In the genomic region with DNA sequence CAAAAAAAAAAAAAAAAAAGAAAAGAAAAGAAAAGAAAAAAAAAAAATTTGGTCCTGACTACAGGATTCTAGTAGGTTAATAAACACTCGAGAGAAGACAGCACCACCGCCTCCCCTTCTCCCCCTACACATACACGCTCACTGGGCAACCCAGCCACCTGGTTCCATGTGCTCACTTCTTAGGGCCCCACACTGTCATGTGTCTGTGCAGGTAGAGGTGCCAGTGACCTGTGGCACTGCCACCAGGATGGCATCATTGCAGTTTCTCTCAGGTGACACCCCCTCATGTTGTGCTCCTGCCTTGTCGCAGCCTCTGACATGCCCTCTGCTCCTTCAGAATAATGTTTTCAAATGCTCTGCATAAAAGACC, we compare ENCODE assay signal across 22 cellular contexts. TPM values are rescaled to one million over a fixed set of nuclear protein-coding genes. Genes with fewer than 3 reads are reported as not detected.
A peak's percentile ranks its signal among the peaks of the same experiment; 100 is the strongest.
DNase-seq lines count a peak whose midpoint lies in the region; ATAC-seq and TF ChIP-seq lines count a peak whose summit lies in the region.
"Had no signal": no experiment of that assay in that cellular context is flagged by ENCODE, and none has a peak within 500 bp of the region (broad histone marks: within the 10 kb centered on the region; RNA-seq: fewer than 3 reads in every experiment).

No MANE protein-coding gene starts in this region.

- H3K27me3 ChIP-seq in colonic mucosa: no peaks in the 10 kb centered on the region
- H3K27me3 ChIP-seq in mesenchymal stem cell (ENCODE audit: control insufficient read depth in 1 of 2, insufficient read depth in 1 of 2, low read length in 2 of 2): peaks cover 10 to 12% of the 10 kb centered on the region in 2 experiments
- H3K27me3 ChIP-seq in aorta (ENCODE audit: control insufficient read depth in 1 of 2, insufficient read depth in 2 of 2, low read length in 1 of 2): no peaks in the 10 kb centered on the region
- H3K27me3 ChIP-seq: BLaER1, SJCRH30 had no signal

- intact Hi-C loops in colonic mucosa (cut with DNase I): loop anchor here (10.0 kb wide), 1 partner anchor 1064 kb away; no protein-coding TSS in a partner anchor
- intact Hi-C loops in aorta (cut with DNase I): loop anchor here in 1 of 2 donors (10.0 kb wide), 2 partner anchors 434 to 1014 kb away; no protein-coding TSS in a partner anchor

- peak overlapping the region; percentile 2 for H4K91ac ChIP-seq in mesenchymal stem cell (ENCODE audit: low read length)

- H2AK5ac ChIP-seq in mesenchymal stem cell (ENCODE audit: low read length, severe bottlenecking): no peak overlapping the region

- H3K9me3 ChIP-seq in colonic mucosa (no peaks in the 10 kb centered on the region), mesenchymal stem cell (ENCODE audit: control insufficient read depth, low read length) (no peaks in the 10 kb centered on the region), aorta (ENCODE audit: control insufficient read depth, low read length) (no peaks in the 10 kb centered on the region)
- H3K9me3 ChIP-seq: BLaER1, SJCRH30 had no signal

- peak; percentile 61 for DNase-seq in DMS 273 (lab: John Stamatoyannopoulos, UW; ENCODE audit: unreplicated experiment)
- no peak for DNase-seq in DMS 273 treated with DMSO at 0.1 percent for 48 hours (lab: John Stamatoyannopoulos, UW)
- DNase-seq in colonic mucosa: no peak
- DNase-seq in mesenchymal stem cell: no peak
- no peak for DNase-seq in aorta
- DNase-seq in hepatic stellate cell (ENCODE audit: low spot score): no peak
- no peak for DNase-seq in activated naive CD4-positive, alpha-beta T cell treated with anti-CD3 and anti-CD28 coated beads, Interleukin-2, amount 50 U/mL, for 72 hours (ENCODE audit: low spot score in 2 of 2)
- DNase-seq: ACHN; CD4-positive, alpha-beta T cell; COR-L47; DND-41; KG1; NCI-H1105; NCI-H146; NCI-H2081; NCI-H524 treated with DMSO at 0.1 percent for 48 hours; SJCRH30 had no signal

- no peak overlapping the region for H2BK120ac ChIP-seq in mesenchymal stem cell (ENCODE audit: low read depth, low read length)

- no peak overlapping the region for H3K9ac ChIP-seq in colonic mucosa (ENCODE audit: low read depth in 2 of 2, low read length in 2 of 2)
- H3K9ac ChIP-seq in mesenchymal stem cell (ENCODE audit: low read length): no peak overlapping the region
- H3K9ac ChIP-seq: BLaER1 had no signal

- H4K8ac ChIP-seq in mesenchymal stem cell (ENCODE audit: low read length): no peak overlapping the region

- H3K79me1 ChIP-seq in mesenchymal stem cell (replicated peaks; ENCODE audit: low read length, poor library complexity, severe bottlenecking): no peaks in the 10 kb centered on the region

- no peaks in the 10 kb centered on the region for H3K36me3 ChIP-seq in colonic mucosa
- H3K36me3 ChIP-seq in mesenchymal stem cell (ENCODE audit: control insufficient read depth in 1 of 2, insufficient read depth in 2 of 2, low read depth in 1 of 2, low read length in 2 of 2): no peaks in the 10 kb centered on the region
- no peaks in the 10 kb centered on the region for H3K36me3 ChIP-seq in aorta (ENCODE audit: control insufficient read depth in 1 of 2, insufficient read depth in 2 of 2, low read length in 1 of 2)
- H3K36me3 ChIP-seq: BLaER1, SJCRH30 had no signal

- TF ChIP-seq CTCF in colonic mucosa (IDR thresholded peaks at IDR 0.05): no peak

- H3K14ac ChIP-seq in mesenchymal stem cell (ENCODE audit: low read length in 2 of 2): no peak overlapping the region

- no peak overlapping the region for H3K4me3 ChIP-seq in colonic mucosa
- no peak overlapping the region for H3K4me3 ChIP-seq in mesenchymal stem cell (ENCODE audit: insufficient read depth in 1 of 2, low read depth in 1 of 2, low read length in 2 of 2)
- no peak overlapping the region for H3K4me3 ChIP-seq in aorta (ENCODE audit: low read length in 2 of 2)
- H3K4me3 ChIP-seq: BLaER1, GM12878, SJCRH30 had no signal

- 92% methylated on average over 4 of the region's 4 CpGs for WGBS in mesenchymal stem cell
- 96 to 97% methylated on average over 4 of the region's 4 CpGs for WGBS in aorta, 2 donors

- ATAC-seq in aorta (ENCODE audit: low FRiP score) (peak; percentile 30), GM19397 (IDR thresholded peaks at IDR 0.05; ENCODE audit: unreplicated experiment) (no peak)
- no peak for ATAC-seq in activated naive CD4-positive, alpha-beta T cell treated with anti-CD3 and anti-CD28 coated beads, Interleukin-2, amount 50 U/mL, for 72 hours
- ATAC-seq: GM12878, Panc1 had no signal

- no peak overlapping the region for H3K4me2 ChIP-seq in mesenchymal stem cell (ENCODE audit: low read length, poor library complexity, severe bottlenecking)
- H3K4me2 ChIP-seq: BLaER1 had no signal

- H3K4ac ChIP-seq in mesenchymal stem cell (ENCODE audit: low read depth in 1 of 2, low read length in 2 of 2): no peak overlapping the region

- no peak overlapping the region for H3K27ac Mint-ChIP-seq in activated naive CD4-positive, alpha-beta T cell treated with anti-CD3 and anti-CD28 coated beads, Interleukin-2, amount 50 U/mL, for 72 hours
- H3K27ac Mint-ChIP-seq: CD4-positive, alpha-beta T cell had no signal

- no peak overlapping the region for H2AFZ ChIP-seq in mesenchymal stem cell (ENCODE audit: low read depth, low read length)

- no peak overlapping the region for H2BK15ac ChIP-seq in mesenchymal stem cell (ENCODE audit: low read depth, poor library complexity, severe bottlenecking)

- H3K36me3 Mint-ChIP-seq in activated naive CD4-positive, alpha-beta T cell treated with anti-CD3 and anti-CD28 coated beads, Interleukin-2, amount 50 U/mL, for 72 hours: peaks cover 5 to 10% of the 10 kb centered on the region in 2 donors

- H3K27ac ChIP-seq in colonic mucosa (peak overlapping the region; percentile 49), mesenchymal stem cell (ENCODE audit: low read length, poor library complexity, severe bottlenecking) (no peak overlapping the region), aorta (ENCODE audit: low read depth in 1 of 2, low read length in 2 of 2) (no peak overlapping the region)
- H3K27ac ChIP-seq: 22Rv1, BLaER1, SJCRH30 had no signal

- no peak overlapping the region for H2BK12ac ChIP-seq in mesenchymal stem cell (ENCODE audit: low read length in 2 of 2)

- no peak overlapping the region for H3K23ac ChIP-seq in mesenchymal stem cell (ENCODE audit: low read length in 2 of 2)

- H2BK5ac ChIP-seq in mesenchymal stem cell (ENCODE audit: low read depth, low read length, poor library complexity, severe bottlenecking): no peak overlapping the region

- no peaks in the 10 kb centered on the region for H3K9me3 Mint-ChIP-seq in activated naive CD4-positive, alpha-beta T cell treated with anti-CD3 and anti-CD28 coated beads, Interleukin-2, amount 50 U/mL, for 72 hours
- H3K9me3 Mint-ChIP-seq: CD4-positive, alpha-beta T cell had no signal

- H3K4me1 ChIP-seq in colonic mucosa (no peaks in the 10 kb centered on the region), mesenchymal stem cell (ENCODE audit: control insufficient read depth, insufficient read depth, low read depth, low read length) (no peaks in the 10 kb centered on the region), aorta (ENCODE audit: control insufficient read depth in 1 of 2, insufficient read depth in 2 of 2, low read length in 2 of 2) (no peaks in the 10 kb centered on the region)
- H3K4me1 ChIP-seq: BLaER1, SJCRH30 had no signal

- no peak overlapping the region for H3K18ac ChIP-seq in mesenchymal stem cell (ENCODE audit: low read depth in 1 of 2, low read length in 2 of 2)

RNA-seq across cellular contexts. Expression of a gene that starts 39.7 kb away (rescaled TPM):
- total RNA-seq in colonic mucosa (1 to 10 TPM; 2.6 to 3.4 TPM), aorta (not detected)
- 22.6 TPM for polyA plus RNA-seq in mesenchymal stem cell (2013, experiment 1 of 2)
- polyA plus RNA-seq in mesenchymal stem cell (2013, experiment 2 of 2): 21.2 TPM
- polyA plus RNA-seq in aorta: under 1 TPM in 1 of 2 donors, not detected in 1; 0.26 TPM
- total RNA-seq in activated naive CD4-positive, alpha-beta T cell treated with anti-CD3 and anti-CD28 coated beads, Interleukin-2, amount 50 U/mL, for 72 hours: not detected
- total RNA-seq: CD4-positive, alpha-beta T cell; SJCRH30 had no signal
